Comparison of ENCODE assay signal across 1 cellular context in the genomic region with DNA sequence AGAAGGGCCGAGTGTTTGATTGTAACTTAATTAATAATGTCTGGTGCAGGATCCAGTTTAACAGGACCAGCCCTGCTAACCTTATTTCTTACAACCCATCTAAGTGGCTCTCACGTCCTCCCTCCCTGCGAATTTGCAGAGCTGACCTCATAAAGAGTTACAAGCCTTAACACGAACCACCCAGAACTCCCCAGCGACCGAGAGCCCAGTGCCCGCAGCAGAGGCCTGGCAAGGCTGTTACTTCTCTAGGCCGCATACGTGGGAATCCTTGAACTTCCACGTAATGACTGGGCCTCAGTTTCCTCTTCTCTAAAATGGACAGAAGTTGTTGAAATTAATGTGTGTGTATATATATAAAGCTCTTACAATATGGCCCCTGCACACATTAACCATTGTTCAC.
TF ChIP-seq lines count a peak whose summit lies in the region.

No MANE protein-coding gene starts in this region.

TF ChIP-seq in HEK293T, 16 proteins besides CTCF, POLR2A, EP300 and RAD21:
- no peak for TF ChIP-seq FOXK2 (IDR thresholded peaks at IDR 0.05)
- TF ChIP-seq L3MBTL2 (conservative IDR thresholded peaks at IDR 0.05), result no peak
- no peak for TF ChIP-seq CTBP1 (IDR thresholded peaks at IDR 0.05; ENCODE audit: borderline replicate concordance)
- TF ChIP-seq TARDBP (IDR thresholded peaks at IDR 0.05), result no peak
- TF ChIP-seq ELF4 (IDR thresholded peaks at IDR 0.05), result no peak
- no peak for TF ChIP-seq SUZ12 (IDR thresholded peaks at IDR 0.05)
- TF ChIP-seq SP1 (IDR thresholded peaks at IDR 0.05), result no peak
- TF ChIP-seq FOXA1 (IDR thresholded peaks at IDR 0.05), result no peak
- TF ChIP-seq ARNT (IDR thresholded peaks at IDR 0.05), result no peak
- TF ChIP-seq, protein P1, sequence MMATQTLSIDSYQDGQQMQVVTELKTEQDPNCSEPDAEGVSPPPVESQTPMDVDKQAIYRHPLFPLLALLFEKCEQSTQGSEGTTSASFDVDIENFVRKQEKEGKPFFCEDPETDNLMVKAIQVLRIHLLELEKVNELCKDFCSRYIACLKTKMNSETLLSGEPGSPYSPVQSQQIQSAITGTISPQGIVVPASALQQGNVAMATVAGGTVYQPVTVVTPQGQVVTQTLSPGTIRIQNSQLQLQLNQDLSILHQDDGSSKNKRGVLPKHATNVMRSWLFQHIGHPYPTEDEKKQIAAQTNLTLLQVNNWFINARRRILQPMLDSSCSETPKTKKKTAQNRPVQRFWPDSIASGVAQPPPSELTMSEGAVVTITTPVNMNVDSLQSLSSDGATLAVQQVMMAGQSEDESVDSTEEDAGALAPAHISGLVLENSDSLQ (IDR thresholded peaks at IDR 0.05), result no peak
- TF ChIP-seq FOXM1 (IDR thresholded peaks at IDR 0.05; ENCODE audit: borderline replicate concordance), result no peak
- TF ChIP-seq LEF1 (IDR thresholded peaks at IDR 0.05; ENCODE audit: borderline replicate concordance), result no peak
- no peak for TF ChIP-seq NFRKB (IDR thresholded peaks at IDR 0.05)
- TF ChIP-seq ZNF384 (IDR thresholded peaks at IDR 0.05), result no peak
- no peak for TF ChIP-seq HDGF (IDR thresholded peaks at IDR 0.05; ENCODE audit: borderline replicate concordance)
- no peak for TF ChIP-seq BHLHE40 (IDR thresholded peaks at IDR 0.05; ENCODE audit: borderline replicate concordance)
TF ChIP-seq in HEK293T: peak in this region for 0.
